27 cellular contexts compared by ENCODE assay signal in genomic region chr17:66535611-66536010, GRCh38.
A peak's percentile ranks its signal among the peaks of the same experiment; 100 is the strongest.
DNase-seq lines count a peak whose midpoint lies in the region; ATAC-seq, FAIRE-seq and TF ChIP-seq lines count a peak whose summit lies in the region.
"Had no signal": no experiment of that assay in that cellular context is flagged by ENCODE, and none has a peak within 500 bp of the region (broad histone marks: within the 10 kb centered on the region; RNA-seq: fewer than 3 reads in every experiment).

No MANE protein-coding gene starts in this region.

- TF ChIP-seq RAD21 in GM12878 (IDR thresholded peaks at IDR 0.05; ENCODE audit: insufficient read depth, low read depth, low read length), result no peak

- SMC1A ChIA-PET in GM12878 (lab: Charles Lee; ENCODE audit: uncharacterized antibody, unreplicated experiment), result interaction anchor here (1.1 to 1.7 kb wide), 4 partner anchors 9 to 61 kb away, joined by 3 to 4 read pairs (median 3); no protein-coding TSS in a partner anchor

- H3K4me3 Mint-ChIP-seq in activated CD8-positive, alpha-beta memory T cell treated with anti-CD3 and anti-CD28 coated beads, Interleukin-2, amount 10 ng/mL, durations not matched to agents 7 days and 5 days, result no peak overlapping the region
- H3K4me3 Mint-ChIP-seq: T-cell had no signal

- H3K9ac ChIP-seq in GM12878 (ENCODE audit: control insufficient read depth, insufficient read depth, low read length) (no peak overlapping the region), trophoblast cell (ENCODE audit: low read length) (no peak overlapping the region)
- H3K9ac ChIP-seq: BLaER1, KMS-11 had no signal

- no peak overlapping the region for H3K23ac ChIP-seq in trophoblast cell (ENCODE audit: low read length)

- H3K4me1 Mint-ChIP-seq in activated CD8-positive, alpha-beta memory T cell treated with anti-CD3 and anti-CD28 coated beads, Interleukin-2, amount 10 ng/mL, durations not matched to agents 7 days and 5 days, result peaks cover 25% of the 10 kb centered on the region

- RAD21 ChIA-PET in GM12878 (lab: Charles Lee; ENCODE audit: unreplicated experiment), result no interaction called here

- peak overlapping the region; percentile 7 for H3K27ac Mint-ChIP-seq in activated CD8-positive, alpha-beta memory T cell treated with anti-CD3 and anti-CD28 coated beads, Interleukin-2, amount 10 ng/mL, durations not matched to agents 7 days and 5 days

- no peak for DNase-seq in activated CD8-positive, alpha-beta memory T cell treated with anti-CD3 and anti-CD28 coated beads, Interleukin-2, amount 10 ng/mL, durations not matched to agents 7 days and 5 days
- no peak for DNase-seq in activated CD8-positive, alpha-beta memory T cell treated with anti-CD3 and anti-CD28 coated beads, Interleukin-2, amount 50 U/mL, for 4 hours
- DNase-seq in GM12878 (ENCODE audit: low read depth, low spot score) (no peak), trophoblast cell (no peak), activated gamma-delta T cell (lab: John Stamatoyannopoulos, UW) (no peak)
- no peak for DNase-seq in stimulated activated CD8-positive, alpha-beta memory T cell treated with anti-CD3 and anti-CD28 coated beads, Interleukin-4, amount 100 ng/mL, for 48 hours
- DNase-seq: activated CD4-positive, alpha-beta T cell treated with anti-CD3 and anti-CD28 coated beads, Interleukin-2, amount 50 U/mL, for 1 hour; adrenal gland; brain microvascular endothelial cell; effector CD8-positive, alpha-beta T cell; heart left ventricle; kidney glomerular epithelial cell; NCI-H1436; NCI-H2107; NCI-H446; Peyer's patch; small intestine; stimulated activated CD4-positive, alpha-beta T cell treated with anti-CD3 and anti-CD28 coated beads, Interleukin-2, amount 100 ng/mL, for 24 hours; T-cell; uterus had no signal

- H3K27me3 ChIP-seq in GM12878 (replicated peaks in 1 of 2; ENCODE audit: control insufficient read depth in 2 of 2, insufficient read depth in 2 of 2, low read length in 1 of 2), result no peaks in the 10 kb centered on the region
- no peaks in the 10 kb centered on the region for H3K27me3 ChIP-seq in trophoblast cell (ENCODE audit: insufficient read depth, low read length)
- H3K27me3 ChIP-seq: adrenal gland, BLaER1, brain microvascular endothelial cell, heart left ventricle, neutrophil, Peyer's patch, uterus had no signal

- TF ChIP-seq EP300 in GM12878 (IDR thresholded peaks at IDR 0.05; ENCODE audit: borderline replicate concordance in 1 of 2, control insufficient read depth in 1 of 2, low read depth in 2 of 2, low read length in 2 of 2), result no peak

- no peaks in the 10 kb centered on the region for H4K20me1 ChIP-seq in GM12878 (ENCODE audit: control insufficient read depth, insufficient read depth)
- H4K20me1 ChIP-seq: BLaER1 had no signal

- no peaks in the 10 kb centered on the region for H3K4me1 ChIP-seq in GM12878 (ENCODE audit: control insufficient read depth, insufficient read depth, low read length)
- H3K4me1 ChIP-seq in trophoblast cell (ENCODE audit: control insufficient read depth in 1 of 2, insufficient read depth in 2 of 2, low read length in 2 of 2), result peaks cover 27 to 28% of the 10 kb centered on the region in 2 experiments

- H3K9me3 Mint-ChIP-seq in activated CD8-positive, alpha-beta memory T cell treated with anti-CD3 and anti-CD28 coated beads, Interleukin-2, amount 10 ng/mL, durations not matched to agents 7 days and 5 days (ENCODE audit: low read depth), result no peaks in the 10 kb centered on the region
- H3K9me3 Mint-ChIP-seq: T-cell had no signal

- H3K18ac ChIP-seq in trophoblast cell (ENCODE audit: low read length), result no peak overlapping the region

- WGBS in GM12878 (ENCODE audit: insufficient coverage, insufficient replicate concordance, low lambda C conversion rate, missing lambda C conversion rate), result 0% methylated on average over 1 of the region's 1 CpG
- no CpG with 5 or more reads among the region's 1 CpG for WGBS in trophoblast cell (ENCODE audit: extremely low coverage, insufficient coverage, insufficient read length)

- H3K79me2 ChIP-seq in GM12878 (ENCODE audit: control insufficient read depth, insufficient read depth, low read length) (no peaks in the 10 kb centered on the region), trophoblast cell (ENCODE audit: control insufficient read depth, insufficient read depth, low read length, poor library complexity) (peaks cover 4% of the 10 kb centered on the region)

- H2BK5ac ChIP-seq in trophoblast cell (ENCODE audit: low read depth, low read length, poor library complexity), result no peak overlapping the region

- no peak overlapping the region for H4K91ac ChIP-seq in trophoblast cell (ENCODE audit: low read depth, low read length)

- POLR2A ChIA-PET in GM12878 (lab: Charles Lee), result no interaction called here

- no peak overlapping the region for H4K12ac ChIP-seq in trophoblast cell (ENCODE audit: low read depth, low read length)

- no peak overlapping the region for H4K8ac ChIP-seq in trophoblast cell (ENCODE audit: low read depth, low read length)

- H3K14ac ChIP-seq in trophoblast cell (ENCODE audit: low read length), result no peak overlapping the region

- no peak for FAIRE-seq in GM12878 (lab: Jason Lieb, UNC)
- FAIRE-seq: GM12891, H54, small intestine had no signal

- H3K27ac ChIP-seq in KOPT-K1 (ENCODE audit: low read depth, low read length, poor library complexity, severe bottlenecking) (peak overlapping the region; percentile 95), GM12878 (ENCODE audit: control insufficient read depth, insufficient read depth) (no peak overlapping the region), trophoblast cell (ENCODE audit: low read depth, low read length) (no peak overlapping the region)
- H3K27ac ChIP-seq: BLaER1, brain microvascular endothelial cell, heart left ventricle, KMS-11, neutrophil, Peyer's patch, uterus had no signal

- ATAC-seq in activated CD8-positive, alpha-beta memory T cell treated with anti-CD3 and anti-CD28 coated beads, Interleukin-2, amount 10 ng/mL, durations not matched to agents 7 days and 5 days, result no peak
- ATAC-seq in GM12878, result peak; percentile 22; the same call in 2 of the 3 replicates
- no peak for ATAC-seq in HG03139 (IDR thresholded peaks at IDR 0.05; ENCODE audit: unreplicated experiment)
- ATAC-seq: heart left ventricle, T-cell had no signal

- intact Hi-C loops in GM12878 (cut with micrococcal nuclease; ENCODE audit: unreplicated experiment), result no loop called here

- CTCF ChIA-PET in activated CD8-positive, alpha-beta memory T cell treated with anti-CD3 and anti-CD28 coated beads, Interleukin-2, amount 10 ng/mL, durations not matched to agents 7 days and 5 days (lab: Charles Lee), result interaction anchor here (1.6 kb wide), 1 partner anchor 11 kb away, joined by 3 read pairs; no protein-coding TSS in a partner anchor
- CTCF ChIA-PET in GM12878 (lab: Yijun Ruan, JAX), result interaction anchor here (1.0 to 3.0 kb wide), 2 partner anchors 13 to 31 kb away, joined by 3 to 12 read pairs; no protein-coding TSS in a partner anchor

- peaks cover 6% of the 10 kb centered on the region for H3K36me3 Mint-ChIP-seq in activated CD8-positive, alpha-beta memory T cell treated with anti-CD3 and anti-CD28 coated beads, Interleukin-2, amount 10 ng/mL, durations not matched to agents 7 days and 5 days

- TF ChIP-seq POLR2A in GM12878 (IDR thresholded peaks at IDR 0.05; ENCODE audit: low read depth, low read length), result no peak

- in situ Hi-C loops in GM12878 (cut with MboI), result no loop called here

- H2AFZ ChIP-seq in GM12878 (ENCODE audit: control insufficient read depth, low read depth, low read length) (no peak overlapping the region), trophoblast cell (ENCODE audit: insufficient read depth, low read length, poor library complexity) (no peak overlapping the region)

- H3K4me2 ChIP-seq in GM12878 (ENCODE audit: control insufficient read depth, insufficient read depth), result no peak overlapping the region
- no peak overlapping the region for H3K4me2 ChIP-seq in trophoblast cell (ENCODE audit: low read length)
- H3K4me2 ChIP-seq: BLaER1, KMS-11 had no signal

- H3K27me3 Mint-ChIP-seq in activated CD8-positive, alpha-beta memory T cell treated with anti-CD3 and anti-CD28 coated beads, Interleukin-2, amount 10 ng/mL, durations not matched to agents 7 days and 5 days, result no peaks in the 10 kb centered on the region
- H3K27me3 Mint-ChIP-seq: T-cell had no signal

- peak overlapping the region; percentile 3 for H2BK12ac ChIP-seq in trophoblast cell (ENCODE audit: low read length)

- H2AK5ac ChIP-seq in trophoblast cell (ENCODE audit: low read length), result no peak overlapping the region

- H3K4me3 ChIP-seq in GM12878, result no peak overlapping the region
- H3K4me3 ChIP-seq in trophoblast cell (ENCODE audit: low read depth, low read length), result no peak overlapping the region
- H3K4me3 ChIP-seq: adrenal gland, BLaER1, heart left ventricle, Peyer's patch, uterus had no signal

- H2BK120ac ChIP-seq in trophoblast cell (ENCODE audit: insufficient read depth, low read length, poor library complexity), result no peak overlapping the region

- TF ChIP-seq CTCF in GM12878 (IDR thresholded peaks at IDR 0.05 in 2 of 3, conservative IDR thresholded peaks at IDR 0.05 in 1 of 3; ENCODE audit: control insufficient read depth in 2 of 3, extremely low read depth in 1 of 3, insufficient read depth in 1 of 3, low read depth in 3 of 3, low read length in 3 of 3), result no peak

- H3K36me3 ChIP-seq in KOPT-K1 (ENCODE audit: insufficient read depth, low read length) (no peaks in the 10 kb centered on the region), GM12878 (ENCODE audit: control insufficient read depth in 2 of 2, insufficient read depth in 2 of 2, low read length in 1 of 2) (no peaks in the 10 kb centered on the region), trophoblast cell (ENCODE audit: control insufficient read depth in 1 of 2, insufficient read depth in 2 of 2, low read length in 2 of 2) (no peaks in the 10 kb centered on the region)
- H3K36me3 ChIP-seq: adrenal gland, BLaER1, brain microvascular endothelial cell, heart left ventricle, neutrophil, Peyer's patch, uterus had no signal

- peaks cover 15% of the 10 kb centered on the region for H3K79me1 ChIP-seq in trophoblast cell (ENCODE audit: low read length)

- no TSS peak for BruUV-seq in GM12878 (replicated peaks; lab: Mats Ljungman, UMichigan)

- H3K9me3 ChIP-seq in KOPT-K1 (ENCODE audit: insufficient read depth, low read length, poor library complexity, severe bottlenecking) (no peaks in the 10 kb centered on the region), GM12878 (replicated peaks; ENCODE audit: control insufficient read depth, insufficient read depth, low read length) (no peaks in the 10 kb centered on the region), trophoblast cell (ENCODE audit: insufficient read depth, low read depth, low read length) (no peaks in the 10 kb centered on the region)
- H3K9me3 ChIP-seq: adrenal gland, BLaER1, heart left ventricle, neutrophil, Peyer's patch, uterus had no signal

- H3K4ac ChIP-seq in trophoblast cell (ENCODE audit: low read depth, low read length), result no peak overlapping the region

TF ChIP-seq in GM12878, 131 proteins besides CTCF, POLR2A, EP300 and RAD21 (continues in another document):
- TF ChIP-seq IKZF1 (conservative IDR thresholded peaks at IDR 0.05) (no peak), SMC3 (IDR thresholded peaks at IDR 0.05; ENCODE audit: borderline replicate concordance, low read length) (no peak), ZNF622 (IDR thresholded peaks at IDR 0.05) (no peak), NR2C1 (IDR thresholded peaks at IDR 0.05) (no peak), ESRRA (IDR thresholded peaks at IDR 0.05; ENCODE audit: low read length) (no peak), ZBED1 (IDR thresholded peaks at IDR 0.05; ENCODE audit: borderline replicate concordance) (no peak)
